ENCODE assay signal across 8 cellular contexts in the genomic region with DNA sequence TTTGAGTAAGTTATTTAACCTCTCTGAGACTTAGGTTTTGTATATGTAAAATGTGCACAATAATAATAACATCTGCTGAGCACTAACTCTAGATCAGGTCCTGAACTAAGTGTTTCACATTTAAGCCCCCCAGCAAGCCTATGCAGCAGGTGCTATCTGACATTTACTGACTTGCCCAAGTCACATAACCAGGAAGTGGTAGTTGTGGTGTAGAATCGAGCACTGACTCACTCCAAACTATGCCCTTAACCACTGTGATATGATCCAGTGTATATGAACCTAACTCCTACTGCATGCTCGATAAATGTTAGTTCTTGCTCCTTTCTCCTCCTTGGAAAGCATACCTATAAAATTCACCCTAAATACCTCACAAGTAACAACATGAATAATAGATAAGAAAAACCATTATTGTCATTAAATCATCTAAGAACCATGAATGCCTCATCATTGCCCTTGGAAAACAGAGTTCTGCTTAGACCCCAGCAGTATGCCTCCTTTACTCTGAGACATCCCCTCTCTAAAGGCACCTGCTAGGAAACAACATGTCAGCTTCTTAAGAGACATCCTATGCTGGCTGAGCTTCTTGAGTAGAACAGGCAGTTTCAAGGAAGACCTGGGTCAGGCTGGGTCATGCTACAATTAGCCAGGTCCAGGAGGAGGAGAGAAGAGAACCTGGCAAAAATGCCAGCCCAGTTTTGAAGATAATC. TPM values are rescaled to one million over a fixed set of nuclear protein-coding genes. Genes with fewer than 3 reads are reported as not detected.
DNase-seq lines count a peak whose midpoint lies in the region; ATAC-seq, FAIRE-seq and TF ChIP-seq lines count a peak whose summit lies in the region.

No MANE protein-coding gene starts in this region.

- no peak overlapping the region for H3K9ac ChIP-seq in GM12878 (ENCODE audit: control insufficient read depth, insufficient read depth, low read length)

- H3K4me3 ChIP-seq in GM12878, result no peak overlapping the region

- H3K27ac ChIP-seq in GM12878 (ENCODE audit: control insufficient read depth, insufficient read depth), result no peak overlapping the region

- peak; percentile 57 for DNase-seq in KBM-7
- DNase-seq in GM12878 (ENCODE audit: low read depth, low spot score), result peak; percentile 55
- no peak for DNase-seq in iPS-NIHi7 (ENCODE audit: extremely low spot score)
- no peak for DNase-seq in G401 (ENCODE audit: low spot score)
- DNase-seq in NCI-H82 (lab: John Stamatoyannopoulos, UW), result no peak
- no peak for DNase-seq in DMS153 (lab: John Stamatoyannopoulos, UW)

- H3K79me2 ChIP-seq in GM12878 (ENCODE audit: control insufficient read depth, insufficient read depth, low read length), result no peaks in the 10 kb centered on the region

- no peaks in the 10 kb centered on the region for H3K36me3 ChIP-seq in GM12878 (ENCODE audit: control insufficient read depth in 2 of 2, insufficient read depth in 2 of 2, low read length in 1 of 2)

- no peaks in the 10 kb centered on the region; the same call in 1 of the 2 replicates for H3K4me1 ChIP-seq in GM12878 (ENCODE audit: control insufficient read depth, insufficient read depth, low read length)

- no peak overlapping the region for H3K4me2 ChIP-seq in GM12878 (ENCODE audit: control insufficient read depth, insufficient read depth)

- ATAC-seq in GM18498 (IDR thresholded peaks at IDR 0.05; ENCODE audit: unreplicated experiment) (peak; percentile 77), GM21717 (IDR thresholded peaks at IDR 0.05; ENCODE audit: unreplicated experiment) (peak; percentile 88), GM12878 (peak; percentile 91)

- CTCF ChIA-PET in GM12878 (lab: Yijun Ruan, JAX), result interaction anchor here (0.7 to 9.1 kb wide), 20 partner anchors 9 to 630 kb away, joined by 3 to 129 read pairs (median 6); a partner anchor contains a TSS

- BruUV-seq in GM12878 (replicated peaks; lab: Mats Ljungman, UMichigan), result no TSS peak

- TF ChIP-seq EP300 in GM12878 (IDR thresholded peaks at IDR 0.05; ENCODE audit: borderline replicate concordance in 1 of 2, control insufficient read depth in 1 of 2, low read depth in 2 of 2, low read length in 2 of 2), result no peak

- in situ Hi-C loops in KBM-7 (cut with MboI; ENCODE audit: low pct_unique_long_range_greater_than_20kb, low sequenced_read_pairs), result no loop called here
- in situ Hi-C loops in GM12878 (cut with MboI), result no loop called here
- in situ Hi-C loops in G401 (cut with HindIII; ENCODE audit: low sequenced_read_pairs), result no loop called here

- no peaks in the 10 kb centered on the region; the same call in 2 of the 3 replicates for H3K9me3 ChIP-seq in GM12878 (replicated peaks; ENCODE audit: control insufficient read depth, insufficient read depth, low read length)

- FAIRE-seq in GM12878 (lab: Jason Lieb, UNC), result no peak

- TF ChIP-seq POLR2A in GM12878 (IDR thresholded peaks at IDR 0.05; ENCODE audit: low read depth, low read length), result no peak

- POLR2A ChIA-PET in GM12878 (lab: Charles Lee), result interaction anchor here (0.7 to 2.3 kb wide), 4 partner anchors 10 to 95 kb away, joined by 3 to 9 read pairs (median 4); a partner anchor contains a TSS

- RAD21 ChIA-PET in GM12878 (lab: Charles Lee; ENCODE audit: unreplicated experiment), result interaction anchor here (0.7 to 5.1 kb wide), 18 partner anchors 9 to 454 kb away, joined by 3 to 78 read pairs (median 4); a partner anchor contains a TSS

- no peak for TF ChIP-seq CTCF in GM12878 (IDR thresholded peaks at IDR 0.05 in 2 of 3, conservative IDR thresholded peaks at IDR 0.05 in 1 of 3; ENCODE audit: control insufficient read depth in 2 of 3, extremely low read depth in 1 of 3, insufficient read depth in 1 of 3, low read depth in 3 of 3, low read length in 3 of 3)

- SMC1A ChIA-PET in GM12878 (lab: Charles Lee; ENCODE audit: uncharacterized antibody, unreplicated experiment), result interaction anchor here (1.0 to 6.6 kb wide), 22 partner anchors 8 to 614 kb away, joined by 3 to 112 read pairs (median 4); a partner anchor contains a TSS

- peak overlapping the region; percentile 6 for H2AFZ ChIP-seq in GM12878 (ENCODE audit: control insufficient read depth, low read depth, low read length)

- no peak for TF ChIP-seq RAD21 in GM12878 (IDR thresholded peaks at IDR 0.05; ENCODE audit: insufficient read depth, low read depth, low read length)

- no peaks in the 10 kb centered on the region for H4K20me1 ChIP-seq in GM12878 (ENCODE audit: control insufficient read depth, insufficient read depth)

- 28% methylated on average over 2 of the region's 2 CpGs for WGBS in GM12878 (ENCODE audit: insufficient coverage, insufficient replicate concordance, low lambda C conversion rate, missing lambda C conversion rate)

- intact Hi-C loops in GM12878 (cut with micrococcal nuclease; ENCODE audit: unreplicated experiment), result loop anchor here (1.0 to 5.0 kb wide), 2 partner anchors 84 to 104 kb away; no protein-coding TSS in a partner anchor

- H3K27me3 ChIP-seq in GM12878 (replicated peaks in 1 of 2; ENCODE audit: control insufficient read depth in 2 of 2, insufficient read depth in 2 of 2, low read length in 1 of 2), result peaks cover 0 to 11% of the 10 kb centered on the region in 2 experiments; a peak in 2 of 4 replicates

TF ChIP-seq in GM12878, 131 proteins besides CTCF, POLR2A, EP300 and RAD21 (continues in another document):
- TF ChIP-seq ZNF274 (IDR thresholded peaks at IDR 0.05; ENCODE audit: insufficient read depth, insufficient read length) (no peak), BHLHE40 (IDR thresholded peaks at IDR 0.05; ENCODE audit: borderline replicate concordance in 1 of 2, low read depth in 2 of 2, low read length in 1 of 2) (no peak), POU2F2 (IDR thresholded peaks at IDR 0.05; ENCODE audit: borderline replicate concordance, low read depth, low read length) (peak; percentile 19; the same call in 1 of the 3 replicates), MTA2 (IDR thresholded peaks at IDR 0.05; ENCODE audit: low read depth) (0 out of 2 replicates have a peak, but pooled peaks have one; percentile 14), IKZF2 (IDR thresholded peaks at IDR 0.05) (peak in 1 of 2 experiments; percentile 21; a peak in 2 of 4 replicates), STAT3 (IDR thresholded peaks at IDR 0.05; ENCODE audit: low read depth, low read length) (no peak), YBX1 (IDR thresholded peaks at IDR 0.05) (no peak), CREM (IDR thresholded peaks at IDR 0.05; ENCODE audit: low read depth) (0 out of 2 replicates have a peak, but pooled peaks have one; percentile 19), SPI1 (IDR thresholded peaks at IDR 0.05; ENCODE audit: borderline replicate concordance, insufficient read depth, low read depth, low read length) (peak; percentile 61; the same call in 1 of the 2 replicates), ATF7 (IDR thresholded peaks at IDR 0.05; ENCODE audit: low read depth) (no peak)
- TF ChIP-seq, protein P1, sequence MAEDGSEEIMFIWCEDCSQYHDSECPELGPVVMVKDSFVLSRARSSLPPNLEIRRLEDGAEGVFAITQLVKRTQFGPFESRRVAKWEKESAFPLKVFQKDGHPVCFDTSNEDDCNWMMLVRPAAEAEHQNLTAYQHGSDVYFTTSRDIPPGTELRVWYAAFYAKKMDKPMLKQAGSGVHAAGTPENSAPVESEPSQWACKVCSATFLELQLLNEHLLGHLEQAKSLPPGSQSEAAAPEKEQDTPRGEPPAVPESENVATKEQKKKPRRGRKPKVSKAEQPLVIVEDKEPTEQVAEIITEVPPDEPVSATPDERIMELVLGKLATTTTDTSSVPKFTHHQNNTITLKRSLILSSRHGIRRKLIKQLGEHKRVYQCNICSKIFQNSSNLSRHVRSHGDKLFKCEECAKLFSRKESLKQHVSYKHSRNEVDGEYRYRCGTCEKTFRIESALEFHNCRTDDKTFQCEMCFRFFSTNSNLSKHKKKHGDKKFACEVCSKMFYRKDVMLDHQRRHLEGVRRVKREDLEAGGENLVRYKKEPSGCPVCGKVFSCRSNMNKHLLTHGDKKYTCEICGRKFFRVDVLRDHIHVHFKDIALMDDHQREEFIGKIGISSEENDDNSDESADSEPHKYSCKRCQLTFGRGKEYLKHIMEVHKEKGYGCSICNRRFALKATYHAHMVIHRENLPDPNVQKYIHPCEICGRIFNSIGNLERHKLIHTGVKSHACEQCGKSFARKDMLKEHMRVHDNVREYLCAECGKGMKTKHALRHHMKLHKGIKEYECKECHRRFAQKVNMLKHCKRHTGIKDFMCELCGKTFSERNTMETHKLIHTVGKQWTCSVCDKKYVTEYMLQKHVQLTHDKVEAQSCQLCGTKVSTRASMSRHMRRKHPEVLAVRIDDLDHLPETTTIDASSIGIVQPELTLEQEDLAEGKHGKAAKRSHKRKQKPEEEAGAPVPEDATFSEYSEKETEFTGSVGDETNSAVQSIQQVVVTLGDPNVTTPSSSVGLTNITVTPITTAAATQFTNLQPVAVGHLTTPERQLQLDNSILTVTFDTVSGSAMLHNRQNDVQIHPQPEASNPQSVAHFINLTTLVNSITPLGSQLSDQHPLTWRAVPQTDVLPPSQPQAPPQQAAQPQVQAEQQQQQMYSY (CRISPR knock-in tag; IDR thresholded peaks at IDR 0.05), result no peak

RNA-seq across cellular contexts. Expression of a gene that starts 3.0 kb away (rescaled TPM):
- total RNA-seq in GM12878 (2013; cell fraction: nucleolus; rRNA removed), result 0.98 and 1.3 TPM in 2 replicates
- total RNA-seq in GM12878 (2014; rRNA removed), result 0.22 and 0.28 TPM in 2 replicates
- 0.13 and 0.14 TPM in 2 replicates for total RNA-seq in GM12878 (2014; rRNA removed; fragmentation: Illumina TruSeq; extraction: Trizol)
- 0.15 and 0.35 TPM in 2 replicates for total RNA-seq in GM12878 (2021)
- not detected for polyA plus RNA-seq in GM12878 (2011; ENCODE audit: low read depth)
- polyA plus RNA-seq in GM12878 (2011; rRNA removed), result 0.77 and 1.5 TPM in 2 replicates
- polyA plus RNA-seq in GM12878 (2011; cell fraction: cytosol; rRNA removed), result 0.64 and 0.94 TPM in 2 replicates
- polyA plus RNA-seq in GM12878 (2011; cell fraction: nucleus; rRNA removed), result 1.8 and 2.6 TPM in 2 replicates
- polyA plus RNA-seq in GM12878 (2012), result 0.05 and 0.14 TPM in 2 replicates
- 0.25 TPM in 1 of 2 replicates, not detected in the other for polyA plus RNA-seq in GM12878 (2014; fragmentation: Illumina TruSeq; extraction: Trizol)
- polyA plus RNA-seq in GM12878 (2014; fragmentation: Nextera tagmentation; extraction: Ambion mirVana), result under 1 TPM; 0.04 to 0.08 TPM
- polyA plus RNA-seq in GM12878 (2014; rRNA removed), result 0.08 and 0.19 TPM in 2 replicates
- polyA plus RNA-seq in GM12878 (2016; fragmentation: Nextera tagmentation; extraction: Ambion mirVana), result under 1 TPM; 0.13 to 0.87 TPM
- 4.3 and 4.4 TPM in 2 replicates for polyA minus RNA-seq in GM12878 (2011; rRNA and poly(A)+ RNA removed)
- polyA minus RNA-seq in GM12878 (2011; cell fraction: cytosol; rRNA and poly(A)+ RNA removed), result 1.1 TPM in 1 of 2 replicates, not detected in the other
- 3.3 and 5.6 TPM in 2 replicates for polyA minus RNA-seq in GM12878 (2011; cell fraction: nucleus; rRNA and poly(A)+ RNA removed)
- not detected in 2 replicates for total RNA-seq in G401 (2014; rRNA removed; shearing (Covaris generic))

Comparison
In these comparisons a context has a peak if more than half of its experiments do, and no peak if none do; other contexts are left out.
1. DNase-seq: peak in KBM-7 (single experiment) and GM12878 (single experiment); none in iPS-NIHi7 (single experiment), G401 (single experiment), NCI-H82 (single experiment) and DMS153 (single experiment).
2. Peak in every context shown above with its lines, with median percentiles within 50 percentile points of each other: ATAC-seq.